Comparison of ENCODE assay signal across 8 cellular contexts in the genomic region with DNA sequence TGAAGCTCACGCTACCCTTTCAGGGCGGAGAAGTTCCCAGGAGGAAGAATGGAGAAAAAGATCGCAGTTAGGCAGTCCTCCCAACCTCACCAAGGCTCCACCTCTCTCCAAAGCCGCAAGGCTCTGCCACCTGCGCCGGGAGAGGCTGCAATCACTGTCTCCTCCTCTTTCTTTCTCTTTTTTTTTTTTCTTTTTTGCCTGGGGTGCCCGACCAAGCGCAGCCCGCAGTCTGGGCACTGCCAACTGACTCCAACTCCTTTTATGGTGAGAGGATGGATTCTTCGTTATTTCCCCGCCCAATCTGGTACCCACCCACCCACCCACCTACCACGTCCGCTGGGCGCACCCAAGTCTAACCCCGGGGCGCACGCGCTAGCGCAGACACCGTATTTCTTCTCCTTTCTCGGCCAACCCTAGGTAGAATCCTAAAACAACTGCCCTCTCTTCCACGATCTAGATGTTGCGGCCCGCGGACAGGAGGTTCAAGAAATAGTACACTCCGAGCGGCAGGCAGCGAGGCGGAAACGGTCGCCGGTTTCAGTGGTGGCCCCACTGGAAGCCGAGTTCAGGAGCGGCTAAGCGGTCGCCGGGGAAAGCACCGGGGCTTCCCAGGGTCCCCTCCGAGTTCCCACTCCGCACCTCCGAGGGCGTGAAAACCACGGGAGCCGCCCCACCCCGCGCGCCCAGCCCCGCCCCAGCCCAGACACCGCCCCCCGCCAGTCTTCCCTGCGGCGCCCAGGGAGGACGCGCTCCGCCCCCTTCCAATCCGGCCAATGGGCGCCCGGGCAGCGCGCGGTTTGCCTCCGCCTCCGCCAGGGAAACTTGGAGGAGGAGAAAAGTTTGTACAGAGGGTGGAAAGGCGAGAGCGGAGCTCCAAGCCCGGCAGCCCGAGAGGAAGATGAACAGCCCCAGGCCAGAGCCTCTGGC. TPM values are rescaled to one million over a fixed set of nuclear protein-coding genes. Genes with fewer than 3 reads are reported as not detected.
DNase-seq lines count a peak whose midpoint lies in the region; ATAC-seq and TF ChIP-seq lines count a peak whose summit lies in the region.

A gene (plus strand): TSS at position 845 of the 927 bp plus-strand sequence. CDS start 1,079 bp downstream, outside the sequence.

- no peak for TF ChIP-seq CTCF in WI38 (IDR thresholded peaks at IDR 0.05; ENCODE audit: low read depth, low read length)
- peak in 1 of 3 donors; percentile 11 for TF ChIP-seq CTCF in breast epithelium (IDR thresholded peaks at IDR 0.05)

- H3K27ac ChIP-seq in breast epithelium: peak within 1 kb of the TSS; percentile 95 to 97

- H3K27ac Mint-ChIP-seq in immature natural killer cell: peak within 1 kb of the TSS; percentile 92 to 98 (median 97)

- peak; percentile 73 to 75 for DNase-seq in NCI-H2081 (lab: John Stamatoyannopoulos, UW)
- no peak for DNase-seq in NCI-H2081 treated with DMSO at 0.1 percent for 48 hours (lab: John Stamatoyannopoulos, UW)
- DNase-seq in NCI-H2196 treated with DMSO at 0.1 percent for 48 hours (lab: John Stamatoyannopoulos, UW; ENCODE audit: unreplicated experiment): peak; percentile 91
- DNase-seq in breast epithelium (ENCODE audit: low spot score in 2 of 2): peak; percentile 83 to 92
- DNase-seq in immature natural killer cell: peak; percentile 85 to 88 (median 88)
- peak; percentile 86 for DNase-seq in smooth muscle cell of the brain vasculature (ENCODE audit: low read depth, low spot score)

- TF ChIP-seq POLR2A in breast epithelium (IDR thresholded peaks at IDR 0.05): no peak

- H3K27me3 ChIP-seq in breast epithelium: no peaks in the 10 kb centered on the region

- H3K4me3 ChIP-seq in WI38 (ENCODE audit: low read depth, low read length) (peak within 1 kb of the TSS; percentile 82), breast epithelium (peak within 1 kb of the TSS; percentile 82 to 90 (median 83))

- peak within 1 kb of the TSS; percentile 93 to 100 (median 98) for H3K4me3 Mint-ChIP-seq in immature natural killer cell

- peaks cover 0 to 3% of the 10 kb centered on the region in 2 donors for H3K4me1 ChIP-seq in breast epithelium

- H3K9me3 ChIP-seq in breast epithelium: no peaks in the 10 kb centered on the region

- H3K4me1 Mint-ChIP-seq in immature natural killer cell: peaks cover 60 to 68% of the 10 kb centered on the region in 2 donors

- intact Hi-C loops in breast epithelium (cut with DNase I; ENCODE audit: low total_unique reads): no loop called here

- peaks cover 17 to 37% (median 24%) of the 10 kb centered on the region in 3 donors for H3K27me3 Mint-ChIP-seq in immature natural killer cell (ENCODE audit: low read depth in 3 of 3)

- no peaks in the 10 kb centered on the region for H3K9me3 Mint-ChIP-seq in immature natural killer cell

- H3K36me3 ChIP-seq in breast epithelium: no peaks in the 10 kb centered on the region

- peaks cover 36 to 41% (median 41%) of the 10 kb centered on the region in 3 donors for H3K36me3 Mint-ChIP-seq in immature natural killer cell

- peak; percentile 86 for ATAC-seq in HG03025 (IDR thresholded peaks at IDR 0.05; ENCODE audit: low FRiP score, unreplicated experiment)

RNA-seq across cellular contexts. Expression of the gene that starts here (rescaled TPM):
- total RNA-seq in breast epithelium: 10 to 100 TPM; 20.5 to 31.5 (median 27.5) TPM
- 100 to 1,000 TPM in 1 of 3 donors, 10 to 100 TPM in 2; 43.5 to 111 (median 70.3) TPM for polyA plus RNA-seq in immature natural killer cell
